8 cellular contexts compared by ENCODE assay signal in genomic region chr16:3101018-3101840, GRCh38. TPM values are rescaled to one million over a fixed set of nuclear protein-coding genes. Genes with fewer than 3 reads are reported as not detected.
DNase-seq lines count a peak whose midpoint lies in the region; ATAC-seq, FAIRE-seq and TF ChIP-seq lines count a peak whose summit lies in the region.

No MANE protein-coding gene starts in this region.

- CTCF ChIA-PET in K562 (lab: Yijun Ruan, JAX; ENCODE audit: low intra/inter-chr PET ratio): interaction anchor here (0.8 to 1.1 kb wide), 2 partner anchors 29 to 1182 kb away, joined by 4 to 5 read pairs; no protein-coding TSS in a partner anchor

- intact Hi-C loops in K562 (cut with micrococcal nuclease) (loop anchor here (5.0 kb wide), 1 partner anchor 44 kb away; no protein-coding TSS in a partner anchor), mucosa of descending colon (cut with DNase I, micrococcal nuclease) (no loop called here), vagina (cut with DNase I) (no loop called here)

- ATAC-seq in K562: peak; percentile 59
- ATAC-seq in mucosa of descending colon: no peak
- no peak for ATAC-seq in GM18502 (IDR thresholded peaks at IDR 0.05; ENCODE audit: poor library complexity, unreplicated experiment)

- BruUV-seq in K562 (replicated peaks; lab: Mats Ljungman, UMichigan): TSS peak; percentile 95

- H3K9me1 ChIP-seq in K562 (ENCODE audit: control insufficient read depth, insufficient read depth, low read length): no peaks in the 10 kb centered on the region

- TF ChIP-seq CTCF in AG09309 (IDR thresholded peaks at IDR 0.05; ENCODE audit: control insufficient read depth, insufficient read depth, low read depth, low read length, missing control alignments) (peak; percentile 56), Peyer's patch (IDR thresholded peaks at IDR 0.05) (peak in 4 of 6 experiments; percentile 52 to 62 (median 58)), K562 (IDR thresholded peaks at IDR 0.05 in 2 of 3, conservative IDR thresholded peaks at IDR 0.05 in 1 of 3; ENCODE audit: insufficient read depth in 2 of 3, low read depth in 1 of 3, low read length in 3 of 3) (peak; percentile 72 to 89 (median 73)), mucosa of descending colon (IDR thresholded peaks at IDR 0.05) (no peak), vagina (IDR thresholded peaks at IDR 0.05) (no peak)

- 34% methylated on average over 25 of the region's 29 CpGs for WGBS in K562 (ENCODE audit: insufficient coverage, low coverage, missing lambda C conversion rate)

- H3K4me2 ChIP-seq in K562 (ENCODE audit: insufficient read depth, low read length): peak overlapping the region; percentile 68

- peak overlapping the region; percentile 48 to 76 for H3K9ac ChIP-seq in K562 (ENCODE audit: insufficient read depth in 1 of 2, low read depth in 2 of 2, low read length in 2 of 2)

- DNase-seq in AG09309 (ENCODE audit: low read depth) (no peak), GM12891 (ENCODE audit: insufficient read length, low spot score) (peak; percentile 64), Peyer's patch (peak in 1 of 3 donors; percentile 25), K562 (ENCODE audit: extremely low read depth in 1 of 4, low spot score in 3 of 4) (peak; percentile 44 to 85 (median 60)), mucosa of descending colon (peak in 2 of 3 donors; percentile 47 to 51), mucosa of gallbladder (ENCODE audit: low spot score) (no peak), vagina (ENCODE audit: extremely low spot score in 2 of 2) (no peak)

- peak overlapping the region; percentile 86 for H2AFZ ChIP-seq in K562 (ENCODE audit: low read depth, low read length)

- H3K36me3 ChIP-seq in Peyer's patch (no peaks in the 10 kb centered on the region), K562 (ENCODE audit: control insufficient read depth, insufficient read depth, low read length) (no peaks in the 10 kb centered on the region), mucosa of descending colon (ENCODE audit: low read depth) (no peaks in the 10 kb centered on the region), vagina (no peaks in the 10 kb centered on the region)

- H3K79me2 ChIP-seq in K562 (ENCODE audit: control insufficient read depth, insufficient read depth, low read length): no peaks in the 10 kb centered on the region

- TF ChIP-seq POLR2A in GM12891 (IDR thresholded peaks at IDR 0.05; ENCODE audit: low read depth, low read length): no peak
- TF ChIP-seq POLR2A in Peyer's patch (IDR thresholded peaks at IDR 0.05): no peak
- no peak for TF ChIP-seq POLR2A in K562 (conservative IDR thresholded peaks at IDR 0.05)
- TF ChIP-seq POLR2A in vagina (IDR thresholded peaks at IDR 0.05): no peak

- H3K9me3 ChIP-seq in Peyer's patch (no peaks in the 10 kb centered on the region), K562 (replicated peaks; ENCODE audit: control insufficient read depth, insufficient read depth, low read depth, low read length) (no peaks in the 10 kb centered on the region), mucosa of descending colon (no peaks in the 10 kb centered on the region), vagina (no peaks in the 10 kb centered on the region)

- H3K4me1 ChIP-seq in Peyer's patch (peaks cover 0 to 14% (median 3%) of the 10 kb centered on the region in 4 donors), K562 (replicated peaks in 1 of 2; ENCODE audit: control insufficient read depth in 2 of 2, insufficient read depth in 2 of 2, low read length in 2 of 2) (peaks cover 20 to 30% of the 10 kb centered on the region in 2 experiments), mucosa of descending colon (ENCODE audit: low read depth) (peaks cover 21% of the 10 kb centered on the region), vagina (peaks cover 5% of the 10 kb centered on the region)

- in situ Hi-C loops in K562 (cut with MboI): no loop called here

- peak in 1 of 2 experiments; percentile 37; a peak in 1 of 4 replicates for TF ChIP-seq RAD21 in K562 (CRISPR knock-in tag; conservative IDR thresholded peaks at IDR 0.05 in 1 of 2, IDR thresholded peaks at IDR 0.05 in 1 of 2)

- no peaks in the 10 kb centered on the region for H4K20me1 ChIP-seq in K562 (replicated peaks; ENCODE audit: control insufficient read depth, insufficient read depth, low read length)

- no peaks in the 10 kb centered on the region for H3K27me3 ChIP-seq in Peyer's patch
- no peaks in the 10 kb centered on the region; a peak in 1 of 5 replicates for H3K27me3 ChIP-seq in K562 (ENCODE audit: control insufficient read depth in 2 of 2, insufficient read depth in 2 of 2, low read length in 2 of 2)
- H3K27me3 ChIP-seq in vagina: no peaks in the 10 kb centered on the region

- POLR2A ChIA-PET in K562 (lab: Yijun Ruan, JAX): interaction anchor here (0.6 to 1.0 kb wide), 3 partner anchors 14 to 48 kb away, joined by 4 read pairs; partner anchors contain the start of gene ZNF213

- H3K4me3 ChIP-seq in AG09309 (ENCODE audit: control insufficient read depth, low read depth, low read length): no peak overlapping the region
- H3K4me3 ChIP-seq in Peyer's patch: peak overlapping the region in 1 of 4 donors; percentile 15
- H3K4me3 ChIP-seq in K562: no peak overlapping the region
- no peak overlapping the region for H3K4me3 ChIP-seq in mucosa of descending colon
- H3K4me3 ChIP-seq in vagina: no peak overlapping the region

- H3K27ac ChIP-seq in Peyer's patch (peak overlapping the region in 2 of 4 donors; percentile 17 to 58), K562 (ENCODE audit: extremely low read depth, low read depth, low read length) (peak overlapping the region; percentile 80), vagina (no peak overlapping the region)

- FAIRE-seq in GM12891 (lab: Jason Lieb, UNC) (peak; percentile 84), K562 (lab: Jason Lieb, UNC) (peak; percentile 89)

- TF ChIP-seq EP300 in K562 (IDR thresholded peaks at IDR 0.05; ENCODE audit: low read length): no peak

RNA-seq across cellular contexts. Expression of gene ZSCAN10, which starts 2.1 kb away (rescaled TPM):
- 0.06 TPM for polyA plus RNA-seq in GM12891 (2012; ENCODE audit: low read depth, missing spikeins)
- total RNA-seq in Peyer's patch: not detected
- total RNA-seq in K562 (2011; cell fraction: chromatin; rRNA removed; ENCODE audit: low replicate concordance): not detected in 2 replicates
- 0.17 TPM in 1 of 2 replicates, not detected in the other for total RNA-seq in K562 (2011; cell fraction: nucleolus; rRNA removed)
- 0.37 TPM in 1 of 2 replicates, not detected in the other for total RNA-seq in K562 (2011; cell fraction: nucleoplasm; rRNA removed)
- not detected in 2 replicates for total RNA-seq in K562 (2014; rRNA removed)
- not detected in 2 replicates for total RNA-seq in K562 (2014; rRNA removed; fragmentation: Illumina TruSeq; extraction: Trizol)
- total RNA-seq in K562 (2015; rRNA removed; fragmentation: Illumina TruSeq; extraction: Trizol): not detected in 2 replicates
- 0.16 and 0.22 TPM in 2 replicates for total RNA-seq in K562 (2021)
- polyA plus RNA-seq in K562 (2011; rRNA removed): not detected in 2 replicates
- 0.03 TPM in 1 of 2 replicates, not detected in the other for polyA plus RNA-seq in K562 (2011; cell fraction: cytosol; rRNA removed)
- 0.10 TPM in 1 of 2 replicates, not detected in the other for polyA plus RNA-seq in K562 (2011; cell fraction: nucleus; rRNA removed)
- 0.14 TPM in 1 of 2 replicates, not detected in the other for polyA plus RNA-seq in K562 (2012)
- not detected in 2 replicates for polyA plus RNA-seq in K562 (2014; fragmentation: Illumina TruSeq; extraction: Trizol)
- not detected for polyA plus RNA-seq in K562 (2014; fragmentation: Nextera tagmentation; extraction: Ambion mirVana)
- not detected in 2 replicates for polyA plus RNA-seq in K562 (2014; rRNA removed)
- polyA minus RNA-seq in K562 (2011; rRNA and poly(A)+ RNA removed): not detected in 2 replicates
- polyA minus RNA-seq in K562 (2011; cell fraction: cytosol; rRNA and poly(A)+ RNA removed): not detected in 2 replicates
- not detected in 2 replicates for polyA minus RNA-seq in K562 (2011; cell fraction: nucleus; rRNA and poly(A)+ RNA removed)
- not detected for total RNA-seq in mucosa of descending colon
- 0.37 TPM for total RNA-seq in mucosa of gallbladder
- not detected for total RNA-seq in vagina

RNA-seq across cellular contexts. Expression of gene ZNF205, which starts 11.2 kb away (rescaled TPM):
- 0.05 TPM for polyA plus RNA-seq in GM12891 (2012; ENCODE audit: low read depth, missing spikeins)
- total RNA-seq in Peyer's patch (10 to 100 TPM in 3 of 4 donors, 1 to 10 TPM in 1; 5.0 to 24.6 (median 16.2) TPM), K562 (2014; rRNA removed) (11.8 and 14.2 TPM in 2 replicates), K562 (2014; rRNA removed; fragmentation: Illumina TruSeq; extraction: Trizol) (1.9 and 2.4 TPM in 2 replicates), K562 (2015; rRNA removed; fragmentation: Illumina TruSeq; extraction: Trizol) (5.1 and 5.4 TPM in 2 replicates), K562 (2021) (9.4 and 10.1 TPM in 2 replicates), mucosa of descending colon (10 to 100 TPM in 2 of 3 donors, 1 to 10 TPM in 1; 8.5 to 10.2 (median 10.2) TPM), mucosa of gallbladder (14.2 TPM), vagina (14.2 TPM)
- 3.9 and 8.4 TPM in 2 replicates for total RNA-seq in K562 (2011; cell fraction: chromatin; rRNA removed; ENCODE audit: low replicate concordance)
- total RNA-seq in K562 (2011; cell fraction: nucleolus; rRNA removed): 8.7 and 9.3 TPM in 2 replicates
- 3.0 and 3.1 TPM in 2 replicates for total RNA-seq in K562 (2011; cell fraction: nucleoplasm; rRNA removed)
- polyA plus RNA-seq in K562 (2011; rRNA removed) (3.6 and 4.7 TPM in 2 replicates), K562 (2014; fragmentation: Illumina TruSeq; extraction: Trizol) (3.3 and 5.0 TPM in 2 replicates), K562 (2014; fragmentation: Nextera tagmentation; extraction: Ambion mirVana) (not detected), K562 (2014; rRNA removed) (8.3 and 8.7 TPM in 2 replicates)
- 6.0 and 16.0 TPM in 2 replicates for polyA plus RNA-seq in K562 (2011; cell fraction: cytosol; rRNA removed)
- 6.6 and 12.0 TPM in 2 replicates for polyA plus RNA-seq in K562 (2011; cell fraction: nucleus; rRNA removed)
- polyA plus RNA-seq in K562 (2012): 6.3 and 12.0 TPM in 2 replicates
- polyA minus RNA-seq in K562 (2011; rRNA and poly(A)+ RNA removed): 0.81 and 2.0 TPM in 2 replicates
- polyA minus RNA-seq in K562 (2011; cell fraction: cytosol; rRNA and poly(A)+ RNA removed): 4.6 and 6.7 TPM in 2 replicates
- polyA minus RNA-seq in K562 (2011; cell fraction: nucleus; rRNA and poly(A)+ RNA removed): 1.9 and 2.6 TPM in 2 replicates

RNA-seq across cellular contexts. Expression of gene ZNF213, which starts 33.6 kb away (rescaled TPM):
- 3.7 TPM for polyA plus RNA-seq in GM12891 (2012; ENCODE audit: low read depth, missing spikeins)
- total RNA-seq in Peyer's patch (10 to 100 TPM; 14.9 to 40.6 (median 18.4) TPM), K562 (2014; rRNA removed) (2.7 and 3.2 TPM in 2 replicates), K562 (2014; rRNA removed; fragmentation: Illumina TruSeq; extraction: Trizol) (0.61 and 0.84 TPM in 2 replicates), K562 (2015; rRNA removed; fragmentation: Illumina TruSeq; extraction: Trizol) (1.8 and 2.1 TPM in 2 replicates), K562 (2021) (9.3 and 10.0 TPM in 2 replicates), mucosa of descending colon (10 to 100 TPM; 10.3 to 18.1 (median 14.1) TPM), mucosa of gallbladder (18.4 TPM), vagina (7.6 TPM)
- 3.3 and 8.4 TPM in 2 replicates for total RNA-seq in K562 (2011; cell fraction: chromatin; rRNA removed; ENCODE audit: low replicate concordance)
- 6.6 and 7.7 TPM in 2 replicates for total RNA-seq in K562 (2011; cell fraction: nucleolus; rRNA removed)
- 4.5 and 4.7 TPM in 2 replicates for total RNA-seq in K562 (2011; cell fraction: nucleoplasm; rRNA removed)
- polyA plus RNA-seq in K562 (2011; rRNA removed) (0.74 and 1.2 TPM in 2 replicates), K562 (2014; fragmentation: Illumina TruSeq; extraction: Trizol) (1.8 and 5.0 TPM in 2 replicates), K562 (2014; fragmentation: Nextera tagmentation; extraction: Ambion mirVana) (under 1 TPM; 0.49 to 0.62 TPM), K562 (2014; rRNA removed) (3.1 and 3.2 TPM in 2 replicates)
- polyA plus RNA-seq in K562 (2011; cell fraction: cytosol; rRNA removed): 0.93 and 2.0 TPM in 2 replicates
- 3.5 and 6.9 TPM in 2 replicates for polyA plus RNA-seq in K562 (2011; cell fraction: nucleus; rRNA removed)
- polyA plus RNA-seq in K562 (2012): 6.1 and 13.6 TPM in 2 replicates
- polyA minus RNA-seq in K562 (2011; rRNA and poly(A)+ RNA removed): 0.88 and 0.99 TPM in 2 replicates
- 3.6 and 7.0 TPM in 2 replicates for polyA minus RNA-seq in K562 (2011; cell fraction: cytosol; rRNA and poly(A)+ RNA removed)
- polyA minus RNA-seq in K562 (2011; cell fraction: nucleus; rRNA and poly(A)+ RNA removed): 3.0 and 3.4 TPM in 2 replicates

RNA-seq across cellular contexts. Expression of gene IL32, which starts 35.8 kb away (rescaled TPM):
- polyA plus RNA-seq in GM12891 (2012; ENCODE audit: low read depth, missing spikeins): 512 TPM
- total RNA-seq in Peyer's patch (100 to 1,000 TPM in 3 of 4 donors, 10 to 100 TPM in 1; 93.3 to 676 (median 590) TPM), K562 (2014; rRNA removed) (not detected in 2 replicates), K562 (2014; rRNA removed; fragmentation: Illumina TruSeq; extraction: Trizol) (not detected in 2 replicates), K562 (2015; rRNA removed; fragmentation: Illumina TruSeq; extraction: Trizol) (not detected in 2 replicates), K562 (2021) (1.5 and 2.2 TPM in 2 replicates), mucosa of descending colon (100 to 1,000 TPM; 394 to 627 (median 413) TPM), mucosa of gallbladder (134 TPM), vagina (13.0 TPM)
- total RNA-seq in K562 (2011; cell fraction: chromatin; rRNA removed; ENCODE audit: low replicate concordance): 1.1 TPM in 1 of 2 replicates, not detected in the other
- total RNA-seq in K562 (2011; cell fraction: nucleolus; rRNA removed): 0.50 and 1.1 TPM in 2 replicates
- not detected in 2 replicates for total RNA-seq in K562 (2011; cell fraction: nucleoplasm; rRNA removed)
- polyA plus RNA-seq in K562 (2011; rRNA removed) (0.21 TPM in 1 of 2 replicates, not detected in the other), K562 (2014; fragmentation: Illumina TruSeq; extraction: Trizol) (0.31 and 0.64 TPM in 2 replicates), K562 (2014; fragmentation: Nextera tagmentation; extraction: Ambion mirVana) (under 1 TPM; 0.24 to 0.42 TPM), K562 (2014; rRNA removed) (0.43 and 2.0 TPM in 2 replicates)
- polyA plus RNA-seq in K562 (2011; cell fraction: cytosol; rRNA removed): 0.40 TPM in 2 replicates
- polyA plus RNA-seq in K562 (2011; cell fraction: nucleus; rRNA removed): 0.29 and 0.43 TPM in 2 replicates
- polyA plus RNA-seq in K562 (2012): 1.0 and 5.1 TPM in 2 replicates
- polyA minus RNA-seq in K562 (2011; rRNA and poly(A)+ RNA removed): not detected in 2 replicates
- polyA minus RNA-seq in K562 (2011; cell fraction: cytosol; rRNA and poly(A)+ RNA removed): not detected in 2 replicates
- polyA minus RNA-seq in K562 (2011; cell fraction: nucleus; rRNA and poly(A)+ RNA removed): not detected in 2 replicates

RNA-seq across cellular contexts. Expression of gene MMP25, which starts 54.9 kb away (rescaled TPM):
- polyA plus RNA-seq in GM12891 (2012; ENCODE audit: low read depth, missing spikeins): 0.68 TPM
- 1 to 10 TPM in 3 of 4 donors, not detected in 1; 1.4 to 3.3 (median 2.4) TPM for total RNA-seq in Peyer's patch
- total RNA-seq in K562 (2011; cell fraction: chromatin; rRNA removed; ENCODE audit: low replicate concordance): 0.14 TPM in 1 of 2 replicates, not detected in the other
- 0.17 TPM in 1 of 2 replicates, not detected in the other for total RNA-seq in K562 (2011; cell fraction: nucleolus; rRNA removed)
- 0.07 and 0.15 TPM in 2 replicates for total RNA-seq in K562 (2011; cell fraction: nucleoplasm; rRNA removed)
- not detected in 2 replicates for total RNA-seq in K562 (2014; rRNA removed)
- total RNA-seq in K562 (2014; rRNA removed; fragmentation: Illumina TruSeq; extraction: Trizol): not detected in 2 replicates
- total RNA-seq in K562 (2015; rRNA removed; fragmentation: Illumina TruSeq; extraction: Trizol): 0.04 TPM in 1 of 2 replicates, not detected in the other
- total RNA-seq in K562 (2021): 0.09 TPM in 1 of 2 replicates, not detected in the other
- not detected in 2 replicates for polyA plus RNA-seq in K562 (2011; rRNA removed)
- polyA plus RNA-seq in K562 (2011; cell fraction: cytosol; rRNA removed): 0.01 TPM in 1 of 2 replicates, not detected in the other
- polyA plus RNA-seq in K562 (2011; cell fraction: nucleus; rRNA removed): 0.03 and 0.08 TPM in 2 replicates
- 0.51 and 0.58 TPM in 2 replicates for polyA plus RNA-seq in K562 (2012)
- polyA plus RNA-seq in K562 (2014; fragmentation: Illumina TruSeq; extraction: Trizol): 0.03 TPM in 1 of 2 replicates, not detected in the other
- not detected for polyA plus RNA-seq in K562 (2014; fragmentation: Nextera tagmentation; extraction: Ambion mirVana)
- not detected in 2 replicates for polyA plus RNA-seq in K562 (2014; rRNA removed)
- polyA minus RNA-seq in K562 (2011; rRNA and poly(A)+ RNA removed): not detected in 2 replicates
- polyA minus RNA-seq in K562 (2011; cell fraction: cytosol; rRNA and poly(A)+ RNA removed): 0.19 TPM in 1 of 2 replicates, not detected in the other
- polyA minus RNA-seq in K562 (2011; cell fraction: nucleus; rRNA and poly(A)+ RNA removed): not detected in 2 replicates
- total RNA-seq in mucosa of descending colon: 1 to 10 TPM in 2 of 3 donors, under 1 TPM in 1; 0.69 to 4.0 (median 2.1) TPM
- 1.1 TPM for total RNA-seq in mucosa of gallbladder
- 0.25 TPM for total RNA-seq in vagina

Comparison
In these comparisons a context has a peak if more than half of its experiments do, and no peak if none do; other contexts are left out.
1. DNase-seq: peak in GM12891 (single experiment), K562 (4 of 4) and mucosa of descending colon (2 of 3); none in AG09309 (single experiment), mucosa of gallbladder (single experiment) and vagina (0 of 2).
2. CTCF ChIP-seq: peak in AG09309 (single experiment), Peyer's patch (4 of 6) and K562 (3 of 3); none in mucosa of descending colon (single experiment) and vagina (0 of 3).